In genomic region chr2:171318463-171318934, GRCh38 we compare ENCODE assay signal across 9 cellular contexts.
DNase-seq lines count a peak whose midpoint lies in the region; ATAC-seq lines count a peak whose summit lies in the region.
"Had no signal": no experiment of that assay in that cellular context is flagged by ENCODE, and none has a peak within 500 bp of the region (broad histone marks: within the 10 kb centered on the region; RNA-seq: fewer than 3 reads in every experiment).

No MANE protein-coding gene starts in this region.

- no peaks in the 10 kb centered on the region for H3K36me3 ChIP-seq in iPS-15b (ENCODE audit: control insufficient read depth, insufficient read depth, low read length)

- peak overlapping the region; percentile 97 for H3K27ac Mint-ChIP-seq in activated naive CD8-positive, alpha-beta T cell treated with anti-CD3 and anti-CD28 coated beads, Interleukin-2, amount 50 U/mL, for 24 hours

- peaks cover 53% of the 10 kb centered on the region for H3K4me1 ChIP-seq in iPS-15b (ENCODE audit: control insufficient read depth, insufficient read depth, low read length)

- peaks cover 58% of the 10 kb centered on the region for H3K4me1 Mint-ChIP-seq in activated T-cell treated with anti-CD3 and anti-CD28 coated beads, Interleukin-2, amount 50 U/mL, for 4 hours (ENCODE audit: low read depth)
- H3K4me1 Mint-ChIP-seq in activated naive CD8-positive, alpha-beta T cell treated with anti-CD3 and anti-CD28 coated beads, Interleukin-2, amount 50 U/mL, for 24 hours = peaks cover 53% of the 10 kb centered on the region

- H3K9me3 ChIP-seq in iPS-15b (ENCODE audit: control insufficient read depth, insufficient read depth, low read length) = no peaks in the 10 kb centered on the region

- no peak overlapping the region for H3K9ac ChIP-seq in iPS-15b (ENCODE audit: low read depth, low read length)

- H3K27me3 Mint-ChIP-seq in activated T-cell treated with anti-CD3 and anti-CD28 coated beads, Interleukin-2, amount 50 U/mL, for 4 hours (ENCODE audit: low read depth) = no peaks in the 10 kb centered on the region
- no peaks in the 10 kb centered on the region for H3K27me3 Mint-ChIP-seq in activated naive CD8-positive, alpha-beta T cell treated with anti-CD3 and anti-CD28 coated beads, Interleukin-2, amount 50 U/mL, for 24 hours

- H3K36me3 Mint-ChIP-seq in activated T-cell treated with anti-CD3 and anti-CD28 coated beads, Interleukin-2, amount 50 U/mL, for 4 hours (ENCODE audit: insufficient read depth) = peaks cover 11% of the 10 kb centered on the region
- H3K36me3 Mint-ChIP-seq in activated naive CD8-positive, alpha-beta T cell treated with anti-CD3 and anti-CD28 coated beads, Interleukin-2, amount 50 U/mL, for 24 hours (ENCODE audit: low read depth) = peaks cover 34% of the 10 kb centered on the region

- peak overlapping the region; percentile 66 for H3K4me3 Mint-ChIP-seq in activated T-cell treated with anti-CD3 and anti-CD28 coated beads, Interleukin-2, amount 50 U/mL, for 4 hours
- H3K4me3 Mint-ChIP-seq in activated naive CD8-positive, alpha-beta T cell treated with anti-CD3 and anti-CD28 coated beads, Interleukin-2, amount 50 U/mL, for 24 hours = peak overlapping the region; percentile 45

- H3K9me3 Mint-ChIP-seq in activated T-cell treated with anti-CD3 and anti-CD28 coated beads, Interleukin-2, amount 50 U/mL, for 4 hours = no peaks in the 10 kb centered on the region
- no peaks in the 10 kb centered on the region for H3K9me3 Mint-ChIP-seq in activated naive CD8-positive, alpha-beta T cell treated with anti-CD3 and anti-CD28 coated beads, Interleukin-2, amount 50 U/mL, for 24 hours

- no peaks in the 10 kb centered on the region for H3K27me3 ChIP-seq in iPS-15b (ENCODE audit: control insufficient read depth, insufficient read depth, low read length)

- peak overlapping the region; percentile 3 for H3K4me3 ChIP-seq in iPS-15b (ENCODE audit: low read depth, low read length)
- H3K4me3 ChIP-seq: skin epidermis had no signal

- DNase-seq in activated T-cell treated with anti-CD3 and anti-CD28 coated beads, Interleukin-2, amount 50 U/mL, for 4 hours = no peak
- no peak for DNase-seq in activated T-cell treated with anti-CD3 and anti-CD28 coated beads, Interleukin-2, amount 50 U/mL, for 1 hour
- DNase-seq in activated naive CD8-positive, alpha-beta T cell treated with anti-CD3 and anti-CD28 coated beads, Interleukin-2, amount 50 U/mL, for 24 hours = no peak
- DNase-seq in superior temporal gyrus (ENCODE audit: extremely low spot score) = peak; percentile 82
- DNase-seq in NCI-H1694 treated with DMSO at 0.1 percent for 48 hours (lab: John Stamatoyannopoulos, UW) = no peak
- DNase-seq in NCI-H1092 (lab: John Stamatoyannopoulos, UW) = no peak

- peak; percentile 17 to 33 for ATAC-seq in activated T-cell treated with anti-CD3 and anti-CD28 coated beads, Interleukin-2, amount 50 U/mL, for 4 hours
- ATAC-seq in activated naive CD8-positive, alpha-beta T cell treated with anti-CD3 and anti-CD28 coated beads, Interleukin-2, amount 50 U/mL, for 24 hours = peak; percentile 6
- ATAC-seq in GM21381 (IDR thresholded peaks at IDR 0.05; ENCODE audit: unreplicated experiment) = no peak
